Comparison of ENCODE assay signal across 8 cellular contexts in genomic region chr1:229342902-229343587, GRCh38. TPM values are rescaled to one million over a fixed set of nuclear protein-coding genes. Genes with fewer than 3 reads are reported as not detected.
A peak's percentile ranks its signal among the peaks of the same experiment; 100 is the strongest.
DNase-seq lines count a peak whose midpoint lies in the region; ATAC-seq, FAIRE-seq and TF ChIP-seq lines count a peak whose summit lies in the region.

TSS of gene CCSAP (minus strand) at chr1:229343047. CDS start at chr1:229342465, 582 bp downstream.

- peaks cover 10% of the 10 kb centered on the region for H3K36me3 Mint-ChIP-seq in central memory CD8-positive, alpha-beta T cell (ENCODE audit: insufficient read depth)

- H2AFZ ChIP-seq in GM23248: peak within 1 kb of the TSS; percentile 94

- peaks cover 19% of the 10 kb centered on the region for H3K27me3 Mint-ChIP-seq in central memory CD8-positive, alpha-beta T cell

- H3K9me2 ChIP-seq in GM23248 (ENCODE audit: insufficient read depth): no peaks in the 10 kb centered on the region

- TF ChIP-seq CTCF in GM10266 (IDR thresholded peaks at IDR 0.05; ENCODE audit: control insufficient read depth, insufficient read depth, low read depth, missing control alignments) (peak; percentile 13), WERI-Rb-1 (IDR thresholded peaks at IDR 0.05; ENCODE audit: low read depth, low read length) (no peak), kidney (IDR thresholded peaks at IDR 0.05; ENCODE audit: borderline replicate concordance, extremely low read depth, insufficient read depth) (no peak)

- peak within 1 kb of the TSS; percentile 95 for H3K4me2 ChIP-seq in GM23248 (ENCODE audit: unreplicated experiment)

- peak; percentile 61 for DNase-seq in GM10266 (ENCODE audit: extremely low spot score)
- peak; percentile 84 for DNase-seq in GM23248
- DNase-seq in WERI-Rb-1: peak; percentile 12
- DNase-seq in central memory CD8-positive, alpha-beta T cell (ENCODE audit: low spot score in 2 of 2): peak in 1 of 2 donors; percentile 51
- DNase-seq in kidney: peak; percentile 85
- peak in 3 of 4 experiments; percentile 12 to 23 (median 16) for DNase-seq in stimulated activated CD4-positive, alpha-beta T cell treated with anti-CD3 and anti-CD28 coated beads, Interleukin-1b, Interleukin-23, amount 100 ng/mL, for 24 hours (ENCODE audit: low read depth in 4 of 4, low spot score in 1 of 4)
- DNase-seq in RCC 7860 (ENCODE audit: low spot score): no peak

- H3F3A ChIP-seq in GM23248 (ENCODE audit: insufficient read depth): no peaks in the 10 kb centered on the region

- peak; percentile 57 for ATAC-seq in central memory CD8-positive, alpha-beta T cell (replicated peaks; ENCODE audit: extremely low read depth, poor library complexity, severe bottlenecking)

- 0 to 1% methylated on average over 36 of the region's 57 CpGs for WGBS in GM23248 (ENCODE audit: low coverage in 1 of 2, low lambda C conversion rate in 2 of 2, missing lambda C conversion rate in 2 of 2), 2 experiments

- H3K4me3 Mint-ChIP-seq in central memory CD8-positive, alpha-beta T cell: peak within 1 kb of the TSS; percentile 83

- no peaks in the 10 kb centered on the region for H3K9me3 Mint-ChIP-seq in central memory CD8-positive, alpha-beta T cell

- peak within 1 kb of the TSS; percentile 85 for H3K4me3 ChIP-seq in GM23248
- H3K4me3 ChIP-seq in WERI-Rb-1 (ENCODE audit: low read depth, low read length): peak within 1 kb of the TSS; percentile 64
- peak within 1 kb of the TSS; percentile 56 to 65 for H3K4me3 ChIP-seq in kidney (ENCODE audit: low read length in 2 of 2)

- H3K4me1 Mint-ChIP-seq in central memory CD8-positive, alpha-beta T cell: peaks cover 29% of the 10 kb centered on the region

- no peaks in the 10 kb centered on the region for H4K20me1 ChIP-seq in GM23248 (ENCODE audit: insufficient read depth)

- peak within 1 kb of the TSS; percentile 80 for H3K9ac ChIP-seq in GM23248
- H3K9ac ChIP-seq in kidney (ENCODE audit: low read length in 2 of 2): peak within 1 kb of the TSS; percentile 24 to 41

- intact Hi-C loops in kidney (cut with DNase I): no loop called here

- peak within 1 kb of the TSS; percentile 13 for H3K27ac ChIP-seq in GM23248
- peak within 1 kb of the TSS; percentile 99 for H3K27ac ChIP-seq in KOPT-K1 (ENCODE audit: low read depth, low read length, poor library complexity, severe bottlenecking)
- peak within 1 kb of the TSS; percentile 88 for H3K27ac ChIP-seq in WERI-Rb-1
- H3K27ac ChIP-seq in kidney (ENCODE audit: low read depth in 2 of 2, low read length in 2 of 2): peak within 1 kb of the TSS; percentile 71 to 81

- in situ Hi-C loops in GM23248 (cut with MboI): no loop called here

- peaks cover 33% of the 10 kb centered on the region for H3K79me2 ChIP-seq in GM23248 (ENCODE audit: insufficient read depth)

- H3K9me3 ChIP-seq in GM23248 (ENCODE audit: low read depth) (no peaks in the 10 kb centered on the region), KOPT-K1 (ENCODE audit: insufficient read depth, low read length, poor library complexity, severe bottlenecking) (no peaks in the 10 kb centered on the region), WERI-Rb-1 (ENCODE audit: severe bottlenecking) (no peaks in the 10 kb centered on the region), kidney (ENCODE audit: control insufficient read depth in 1 of 2, low read length in 2 of 2) (no peaks in the 10 kb centered on the region)

- H3K27me3 ChIP-seq in GM23248 (replicated peaks; ENCODE audit: insufficient read depth) (0 out of 2 replicates have a peak, but pooled peaks cover 4% of the 10 kb centered on the region), WERI-Rb-1 (ENCODE audit: insufficient read depth, low read depth, severe bottlenecking) (no peaks in the 10 kb centered on the region)

- FAIRE-seq in kidney (lab: Jason Lieb, UNC): no peak
- no peak for FAIRE-seq in RCC 7860 (lab: Jason Lieb, UNC)

- H3K36me3 ChIP-seq in GM23248 (ENCODE audit: low read depth) (no peaks in the 10 kb centered on the region), KOPT-K1 (ENCODE audit: insufficient read depth, low read length) (no peaks in the 10 kb centered on the region), WERI-Rb-1 (no peaks in the 10 kb centered on the region), kidney (ENCODE audit: control insufficient read depth in 1 of 2, insufficient read depth in 2 of 2, low read length in 2 of 2) (no peaks in the 10 kb centered on the region)

- H3K4me1 ChIP-seq in GM23248 (ENCODE audit: insufficient read depth): 0 out of 2 replicates have a peak, but pooled peaks cover 3% of the 10 kb centered on the region
- peaks cover 0 to 6% of the 10 kb centered on the region in 2 donors for H3K4me1 ChIP-seq in kidney (ENCODE audit: control insufficient read depth in 1 of 2, insufficient read depth in 1 of 2, low read depth in 1 of 2, low read length in 2 of 2)

- peak within 1 kb of the TSS; percentile 77 for H3K27ac Mint-ChIP-seq in central memory CD8-positive, alpha-beta T cell (ENCODE audit: low read depth)

RNA-seq across cellular contexts. Expression of gene CCSAP, which starts in this region (rescaled TPM):
- 7.8 and 9.0 TPM in 2 replicates for total RNA-seq in GM23248 (2014; rRNA removed; shearing (Covaris generic))
- 3.4 and 3.5 TPM in 2 replicates for polyA plus RNA-seq in GM23248 (2016; fragmentation: Nextera tagmentation; extraction: Ambion mirVana)
- total RNA-seq in kidney: 3.1 TPM
- polyA plus RNA-seq in kidney (ENCODE audit: insufficient read depth, low read depth, low replicate concordance): 0.84 TPM

Comparison
In these comparisons a context has a peak if more than half of its experiments do, and no peak if none do; other contexts are left out.
1. H3K27ac ChIP-seq: peak in every context shown above with its lines; median percentile 99 in KOPT-K1; 88 in WERI-Rb-1; 76 in kidney; 13 in GM23248.